ENCODE assay signal across 1 cellular context in genomic region chr18:72207280-72207679, GRCh38.
TF ChIP-seq lines count a peak whose summit lies in the region.

No MANE protein-coding gene starts in this region.

TF ChIP-seq in SK-N-SH, 30 proteins besides CTCF, POLR2A, EP300 and RAD21 (continued from another document):
- TF ChIP-seq ZBTB33 (IDR thresholded peaks at IDR 0.05; ENCODE audit: borderline replicate concordance, low read depth) (no peak), MXI1 (IDR thresholded peaks at IDR 0.05; ENCODE audit: low read depth, low read length) (no peak), USF1 (IDR thresholded peaks at IDR 0.05; ENCODE audit: borderline replicate concordance, low read depth) (no peak), FOXJ3 (CRISPR knock-in tag; IDR thresholded peaks at IDR 0.05) (no peak), FOSL2 (IDR thresholded peaks at IDR 0.05; ENCODE audit: borderline replicate concordance, low read depth) (no peak), RCOR1 (IDR thresholded peaks at IDR 0.05; ENCODE audit: low read length) (no peak), RXRA (IDR thresholded peaks at IDR 0.05; ENCODE audit: borderline replicate concordance, low read depth) (no peak), NRF1 (IDR thresholded peaks at IDR 0.05; ENCODE audit: low read depth, low read length) (no peak), EZH2phosphoT487 (IDR thresholded peaks at IDR 0.05; ENCODE audit: borderline replicate concordance, low read depth) (no peak), GATA2 (CRISPR knock-in tag; IDR thresholded peaks at IDR 0.05) (no peak), PBX3 (IDR thresholded peaks at IDR 0.05) (no peak), TCF12 (IDR thresholded peaks at IDR 0.05) (no peak)
